ENCODE assay signal across 1 cellular context in the genomic region with DNA sequence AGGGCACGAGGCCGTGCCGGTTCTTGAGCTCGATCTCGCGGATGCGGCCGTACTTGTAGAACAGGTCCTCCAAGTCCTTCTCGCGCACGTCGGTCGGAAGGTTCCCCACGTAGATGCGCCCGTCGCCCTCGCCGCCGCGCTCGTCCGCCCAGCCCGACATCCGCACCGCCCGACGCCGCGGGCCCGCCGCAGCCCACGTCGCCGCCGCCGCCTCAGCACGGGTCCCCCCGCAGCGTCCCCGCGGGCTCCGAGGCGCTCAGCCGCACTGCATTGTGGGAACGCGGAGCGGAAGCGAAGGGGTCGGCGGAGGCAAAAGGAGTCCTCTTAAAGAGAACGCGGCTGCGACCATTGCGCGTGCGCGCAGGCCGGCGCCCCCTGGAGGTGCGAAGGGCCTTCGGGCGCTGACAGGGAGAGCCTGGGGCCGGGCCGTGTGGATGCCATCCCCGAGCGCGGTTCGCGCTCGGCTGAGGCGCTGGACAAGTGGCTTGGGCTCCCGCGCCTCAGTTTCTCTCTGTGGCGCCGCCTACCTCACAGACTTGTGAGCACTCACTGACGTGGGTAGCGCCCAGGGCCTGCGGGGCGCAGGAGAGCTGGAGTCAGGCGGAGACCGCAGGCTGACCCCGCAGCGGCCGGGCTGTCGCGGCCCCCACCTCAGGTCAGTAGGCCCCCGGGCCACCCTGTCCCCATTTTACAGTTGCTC.
TF ChIP-seq lines count a peak whose summit lies in the region.

A gene with protein sequence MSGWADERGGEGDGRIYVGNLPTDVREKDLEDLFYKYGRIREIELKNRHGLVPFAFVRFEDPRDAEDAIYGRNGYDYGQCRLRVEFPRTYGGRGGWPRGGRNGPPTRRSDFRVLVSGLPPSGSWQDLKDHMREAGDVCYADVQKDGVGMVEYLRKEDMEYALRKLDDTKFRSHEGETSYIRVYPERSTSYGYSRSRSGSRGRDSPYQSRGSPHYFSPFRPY (minus strand): TSS at position 299 of the 700 bp plus-strand sequence. CDS start 139 bp downstream, at position 160.

TF ChIP-seq in HEK293, 187 proteins besides CTCF, POLR2A, EP300 and RAD21 (continued from another document):
- TF ChIP-seq, protein P1, sequence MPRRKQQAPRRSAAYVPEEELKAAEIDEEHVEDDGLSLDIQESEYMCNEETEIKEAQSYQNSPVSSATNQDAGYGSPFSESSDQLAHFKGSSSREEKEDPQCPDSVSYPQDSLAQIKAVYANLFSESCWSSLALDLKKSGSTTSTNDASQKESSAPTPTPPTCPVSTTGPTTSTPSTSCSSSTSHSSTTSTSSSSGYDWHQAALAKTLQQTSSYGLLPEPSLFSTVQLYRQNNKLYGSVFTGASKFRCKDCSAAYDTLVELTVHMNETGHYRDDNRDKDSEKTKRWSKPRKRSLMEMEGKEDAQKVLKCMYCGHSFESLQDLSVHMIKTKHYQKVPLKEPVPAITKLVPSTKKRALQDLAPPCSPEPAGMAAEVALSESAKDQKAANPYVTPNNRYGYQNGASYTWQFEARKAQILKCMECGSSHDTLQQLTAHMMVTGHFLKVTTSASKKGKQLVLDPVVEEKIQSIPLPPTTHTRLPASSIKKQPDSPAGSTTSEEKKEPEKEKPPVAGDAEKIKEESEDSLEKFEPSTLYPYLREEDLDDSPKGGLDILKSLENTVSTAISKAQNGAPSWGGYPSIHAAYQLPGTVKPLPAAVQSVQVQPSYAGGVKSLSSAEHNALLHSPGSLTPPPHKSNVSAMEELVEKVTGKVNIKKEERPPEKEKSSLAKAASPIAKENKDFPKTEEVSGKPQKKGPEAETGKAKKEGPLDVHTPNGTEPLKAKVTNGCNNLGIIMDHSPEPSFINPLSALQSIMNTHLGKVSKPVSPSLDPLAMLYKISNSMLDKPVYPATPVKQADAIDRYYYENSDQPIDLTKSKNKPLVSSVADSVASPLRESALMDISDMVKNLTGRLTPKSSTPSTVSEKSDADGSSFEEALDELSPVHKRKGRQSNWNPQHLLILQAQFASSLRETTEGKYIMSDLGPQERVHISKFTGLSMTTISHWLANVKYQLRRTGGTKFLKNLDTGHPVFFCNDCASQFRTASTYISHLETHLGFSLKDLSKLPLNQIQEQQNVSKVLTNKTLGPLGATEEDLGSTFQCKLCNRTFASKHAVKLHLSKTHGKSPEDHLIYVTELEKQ (tag by site-specific recombination; IDR thresholded peaks at IDR 0.05; ENCODE audit: borderline replicate concordance): peak; percentile 34; the same call in 1 of the 2 replicates
- TF ChIP-seq, protein P2, sequence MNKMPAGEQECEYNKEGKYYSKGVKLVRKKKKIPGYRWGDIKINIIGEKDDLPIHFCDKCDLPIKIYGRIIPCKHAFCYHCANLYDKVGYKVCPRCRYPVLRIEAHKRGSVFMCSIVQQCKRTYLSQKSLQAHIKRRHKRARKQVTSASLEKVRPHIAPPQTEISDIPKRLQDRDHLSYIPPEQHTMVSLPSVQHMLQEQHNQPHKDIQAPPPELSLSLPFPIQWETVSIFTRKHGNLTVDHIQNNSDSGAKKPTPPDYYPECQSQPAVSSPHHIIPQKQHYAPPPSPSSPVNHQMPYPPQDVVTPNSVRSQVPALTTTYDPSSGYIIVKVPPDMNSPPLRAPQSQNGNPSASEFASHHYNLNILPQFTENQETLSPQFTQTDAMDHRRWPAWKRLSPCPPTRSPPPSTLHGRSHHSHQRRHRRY (tag by site-specific recombination; IDR thresholded peaks at IDR 0.05): no peak
- TF ChIP-seq HOXD13 (CRISPR knock-in tag; IDR thresholded peaks at IDR 0.05; ENCODE audit: borderline replicate concordance) (no peak), GLIS2 (tag by site-specific recombination; IDR thresholded peaks at IDR 0.05) (peak; percentile 76), ZFP3 (tag by site-specific recombination; IDR thresholded peaks at IDR 0.05; ENCODE audit: low read depth) (no peak), ZNF133 (tag by site-specific recombination; IDR thresholded peaks at IDR 0.05) (no peak), ZNF350 (tag by site-specific recombination; IDR thresholded peaks at IDR 0.05) (no peak), EGR2 (tag by site-specific recombination; IDR thresholded peaks at IDR 0.05; ENCODE audit: low read depth) (no peak), ZNF558 (tag by site-specific recombination; IDR thresholded peaks at IDR 0.05) (no peak), ZNF629 (tag by site-specific recombination; IDR thresholded peaks at IDR 0.05) (peak; percentile 20; the same call in 1 of the 2 replicates), ZXDB (tag by site-specific recombination; IDR thresholded peaks at IDR 0.05) (peak; percentile 85)
- TF ChIP-seq, protein P3, sequence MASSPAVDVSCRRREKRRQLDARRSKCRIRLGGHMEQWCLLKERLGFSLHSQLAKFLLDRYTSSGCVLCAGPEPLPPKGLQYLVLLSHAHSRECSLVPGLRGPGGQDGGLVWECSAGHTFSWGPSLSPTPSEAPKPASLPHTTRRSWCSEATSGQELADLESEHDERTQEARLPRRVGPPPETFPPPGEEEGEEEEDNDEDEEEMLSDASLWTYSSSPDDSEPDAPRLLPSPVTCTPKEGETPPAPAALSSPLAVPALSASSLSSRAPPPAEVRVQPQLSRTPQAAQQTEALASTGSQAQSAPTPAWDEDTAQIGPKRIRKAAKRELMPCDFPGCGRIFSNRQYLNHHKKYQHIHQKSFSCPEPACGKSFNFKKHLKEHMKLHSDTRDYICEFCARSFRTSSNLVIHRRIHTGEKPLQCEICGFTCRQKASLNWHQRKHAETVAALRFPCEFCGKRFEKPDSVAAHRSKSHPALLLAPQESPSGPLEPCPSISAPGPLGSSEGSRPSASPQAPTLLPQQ (tag by site-specific recombination; IDR thresholded peaks at IDR 0.05): peak; percentile 52
- TF ChIP-seq, protein P4, sequence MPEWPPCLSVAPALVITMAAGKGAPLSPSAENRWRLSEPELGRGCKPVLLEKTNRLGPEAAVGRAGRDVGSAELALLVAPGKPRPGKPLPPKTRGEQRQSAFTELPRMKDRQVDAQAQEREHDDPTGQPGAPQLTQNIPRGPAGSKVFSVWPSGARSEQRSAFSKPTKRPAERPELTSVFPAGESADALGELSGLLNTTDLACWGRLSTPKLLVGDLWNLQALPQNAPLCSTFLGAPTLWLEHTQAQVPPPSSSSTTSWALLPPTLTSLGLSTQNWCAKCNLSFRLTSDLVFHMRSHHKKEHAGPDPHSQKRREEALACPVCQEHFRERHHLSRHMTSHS (tag by site-specific recombination; IDR thresholded peaks at IDR 0.05): no peak
- TF ChIP-seq, protein P5, sequence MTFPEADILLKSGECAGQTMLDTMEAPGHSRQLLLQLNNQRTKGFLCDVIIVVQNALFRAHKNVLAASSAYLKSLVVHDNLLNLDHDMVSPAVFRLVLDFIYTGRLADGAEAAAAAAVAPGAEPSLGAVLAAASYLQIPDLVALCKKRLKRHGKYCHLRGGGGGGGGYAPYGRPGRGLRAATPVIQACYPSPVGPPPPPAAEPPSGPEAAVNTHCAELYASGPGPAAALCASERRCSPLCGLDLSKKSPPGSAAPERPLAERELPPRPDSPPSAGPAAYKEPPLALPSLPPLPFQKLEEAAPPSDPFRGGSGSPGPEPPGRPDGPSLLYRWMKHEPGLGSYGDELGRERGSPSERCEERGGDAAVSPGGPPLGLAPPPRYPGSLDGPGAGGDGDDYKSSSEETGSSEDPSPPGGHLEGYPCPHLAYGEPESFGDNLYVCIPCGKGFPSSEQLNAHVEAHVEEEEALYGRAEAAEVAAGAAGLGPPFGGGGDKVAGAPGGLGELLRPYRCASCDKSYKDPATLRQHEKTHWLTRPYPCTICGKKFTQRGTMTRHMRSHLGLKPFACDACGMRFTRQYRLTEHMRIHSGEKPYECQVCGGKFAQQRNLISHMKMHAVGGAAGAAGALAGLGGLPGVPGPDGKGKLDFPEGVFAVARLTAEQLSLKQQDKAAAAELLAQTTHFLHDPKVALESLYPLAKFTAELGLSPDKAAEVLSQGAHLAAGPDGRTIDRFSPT (tag by site-specific recombination; IDR thresholded peaks at IDR 0.05): peak; percentile 65; the same call in 1 of the 2 replicates
- TF ChIP-seq, protein P6, sequence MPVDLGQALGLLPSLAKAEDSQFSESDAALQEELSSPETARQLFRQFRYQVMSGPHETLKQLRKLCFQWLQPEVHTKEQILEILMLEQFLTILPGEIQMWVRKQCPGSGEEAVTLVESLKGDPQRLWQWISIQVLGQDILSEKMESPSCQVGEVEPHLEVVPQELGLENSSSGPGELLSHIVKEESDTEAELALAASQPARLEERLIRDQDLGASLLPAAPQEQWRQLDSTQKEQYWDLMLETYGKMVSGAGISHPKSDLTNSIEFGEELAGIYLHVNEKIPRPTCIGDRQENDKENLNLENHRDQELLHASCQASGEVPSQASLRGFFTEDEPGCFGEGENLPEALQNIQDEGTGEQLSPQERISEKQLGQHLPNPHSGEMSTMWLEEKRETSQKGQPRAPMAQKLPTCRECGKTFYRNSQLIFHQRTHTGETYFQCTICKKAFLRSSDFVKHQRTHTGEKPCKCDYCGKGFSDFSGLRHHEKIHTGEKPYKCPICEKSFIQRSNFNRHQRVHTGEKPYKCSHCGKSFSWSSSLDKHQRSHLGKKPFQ (tag by site-specific recombination; IDR thresholded peaks at IDR 0.05): 0 out of 2 replicates have a peak, but pooled peaks have one; percentile 21
TF ChIP-seq in HEK293: peak in this region for 46.
